ENCODE assay signal across 1 cellular context in the genomic region with DNA sequence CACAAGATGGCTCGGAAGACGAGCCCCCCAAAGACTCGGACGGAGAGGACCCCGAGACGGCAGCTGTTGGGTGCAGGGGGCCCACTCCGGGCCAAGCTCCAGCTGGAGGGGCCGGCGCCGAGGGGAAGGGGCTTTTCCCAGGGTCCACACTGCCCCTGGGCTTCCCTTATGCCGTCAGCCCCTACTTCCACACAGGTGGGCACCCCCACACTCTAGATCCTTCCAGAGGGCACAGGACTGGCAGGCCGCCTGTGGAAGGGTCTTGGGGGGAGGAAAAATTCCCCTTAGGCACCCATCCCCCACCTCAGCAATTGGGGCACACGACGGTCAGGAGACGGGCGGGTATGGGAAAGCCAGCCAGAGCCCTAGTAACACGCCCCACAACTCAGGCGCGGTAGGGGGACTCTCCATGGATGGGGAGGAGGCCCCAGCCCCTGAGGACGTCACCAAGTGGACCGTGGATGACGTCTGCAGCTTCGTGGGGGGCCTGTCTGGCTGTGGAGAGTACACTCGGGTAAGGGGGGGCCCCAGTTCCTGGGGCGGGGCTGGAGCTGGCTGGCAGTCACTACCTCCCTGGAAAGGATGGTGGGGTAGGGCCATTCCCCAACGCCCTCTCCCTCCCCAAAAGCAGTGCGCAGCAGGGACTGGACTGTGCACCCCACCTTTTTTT.
TF ChIP-seq lines count a peak whose summit lies in the region.

No MANE protein-coding gene starts in this region.

TF ChIP-seq in IMR-90, 13 proteins besides CTCF, POLR2A, EP300 and RAD21:
- TF ChIP-seq RCOR1 (IDR thresholded peaks at IDR 0.05; ENCODE audit: insufficient replicate concordance, low read length) (no peak), MAZ (IDR thresholded peaks at IDR 0.05; ENCODE audit: borderline replicate concordance, low read depth, low read length) (peak; percentile 24; the same call in 1 of the 2 replicates), NFE2L2 (IDR thresholded peaks at IDR 0.05; ENCODE audit: low read depth, low read length) (no peak), BHLHE40 (IDR thresholded peaks at IDR 0.05; ENCODE audit: low read depth, low read length) (no peak), MXI1 (IDR thresholded peaks at IDR 0.05; ENCODE audit: borderline replicate concordance, low read depth, low read length) (no peak), MAFK (IDR thresholded peaks at IDR 0.05; ENCODE audit: low read depth, low read length) (no peak), FOS (IDR thresholded peaks at IDR 0.05; ENCODE audit: low read depth, low read length) (0 out of 2 replicates have a peak, but pooled peaks have one; percentile 9), RFX5 (IDR thresholded peaks at IDR 0.05; ENCODE audit: low read depth, low read length) (no peak), SMC3 (IDR thresholded peaks at IDR 0.05; ENCODE audit: low read depth, low read length) (no peak)
- TF ChIP-seq, protein P1, sequence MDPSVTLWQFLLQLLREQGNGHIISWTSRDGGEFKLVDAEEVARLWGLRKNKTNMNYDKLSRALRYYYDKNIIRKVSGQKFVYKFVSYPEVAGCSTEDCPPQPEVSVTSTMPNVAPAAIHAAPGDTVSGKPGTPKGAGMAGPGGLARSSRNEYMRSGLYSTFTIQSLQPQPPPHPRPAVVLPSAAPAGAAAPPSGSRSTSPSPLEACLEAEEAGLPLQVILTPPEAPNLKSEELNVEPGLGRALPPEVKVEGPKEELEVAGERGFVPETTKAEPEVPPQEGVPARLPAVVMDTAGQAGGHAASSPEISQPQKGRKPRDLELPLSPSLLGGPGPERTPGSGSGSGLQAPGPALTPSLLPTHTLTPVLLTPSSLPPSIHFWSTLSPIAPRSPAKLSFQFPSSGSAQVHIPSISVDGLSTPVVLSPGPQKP (IDR thresholded peaks at IDR 0.05; ENCODE audit: borderline replicate concordance, low read depth, low read length), result no peak
- TF ChIP-seq, protein P2, sequence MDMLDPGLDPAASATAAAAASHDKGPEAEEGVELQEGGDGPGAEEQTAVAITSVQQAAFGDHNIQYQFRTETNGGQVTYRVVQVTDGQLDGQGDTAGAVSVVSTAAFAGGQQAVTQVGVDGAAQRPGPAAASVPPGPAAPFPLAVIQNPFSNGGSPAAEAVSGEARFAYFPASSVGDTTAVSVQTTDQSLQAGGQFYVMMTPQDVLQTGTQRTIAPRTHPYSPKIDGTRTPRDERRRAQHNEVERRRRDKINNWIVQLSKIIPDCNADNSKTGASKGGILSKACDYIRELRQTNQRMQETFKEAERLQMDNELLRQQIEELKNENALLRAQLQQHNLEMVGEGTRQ (IDR thresholded peaks at IDR 0.05; ENCODE audit: low read depth, low read length), result no peak
